ENCODE assay signal across 21 cellular contexts in the genomic region with DNA sequence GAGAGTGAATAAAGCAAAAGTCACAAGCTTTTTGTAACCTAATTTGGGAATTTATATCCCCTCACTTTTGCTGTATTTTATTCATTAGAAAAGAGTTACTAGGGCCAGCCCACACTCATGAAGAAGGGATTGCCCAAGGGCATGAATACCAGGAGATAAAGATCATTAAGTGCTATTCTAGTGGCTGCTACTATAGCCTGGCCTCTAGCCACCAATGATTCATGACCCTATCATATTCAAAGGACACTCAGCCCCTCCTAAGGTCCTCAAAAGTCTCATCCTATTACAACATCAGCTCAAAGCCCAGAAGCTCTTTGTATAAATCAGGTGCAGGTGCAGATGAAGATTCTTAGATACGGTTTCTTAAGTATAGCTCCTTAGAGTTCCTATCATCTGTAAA.
"Had no signal": no experiment of that assay in that cellular context is flagged by ENCODE, and none has a peak within 500 bp of the region (broad histone marks: within the 10 kb centered on the region; RNA-seq: fewer than 3 reads in every experiment).

No MANE protein-coding gene starts in this region.

- H3K4me3 Mint-ChIP-seq: activated CD8-positive, alpha-beta memory T cell treated with anti-CD3 and anti-CD28 coated beads, Interleukin-2, amount 10 ng/mL, durations not matched to agents 7 days and 5 days; activated T-cell treated with anti-CD3 and anti-CD28 coated beads, Interleukin-2, amount 50 U/mL, for 24 hours; immature natural killer cell; nephron; stimulated activated memory B cell treated with anti-CD40 and anti-IgM and Interleukin-4, amounts not matched to agents 10 μg/mL and 1 μg/mL and 100 μg/mL, for 72 hours; type B pancreatic cell had no signal

- H3K27ac ChIP-seq: brain microvascular endothelial cell, prostate gland, right lobe of liver, spleen had no signal

- DNase-seq: activated CD4-positive, alpha-beta T cell treated with anti-CD3 and anti-CD28 coated beads for 1 hour; activated CD4-positive, alpha-beta T cell treated with anti-CD3 and anti-CD28 coated beads, Interleukin-2, amount 50 U/mL, for 48 hours; activated CD8-positive, alpha-beta memory T cell treated with anti-CD3 and anti-CD28 coated beads, Interleukin-2, amount 10 ng/mL, durations not matched to agents 7 days and 5 days; activated effector memory CD4-positive, alpha-beta T cell treated with anti-CD3 and anti-CD28 coated beads, Interleukin-2, amount 50 U/mL, for 16 hours; activated T-cell treated with anti-CD3 and anti-CD28 coated beads, Interleukin-2, amount 50 U/mL, for 24 hours; amygdala; brain microvascular endothelial cell; dermis blood vessel endothelial cell; immature natural killer cell; occipital lobe; right lobe of liver; spleen; stimulated activated CD4-positive, alpha-beta T cell treated with anti-CD3 and anti-CD28 coated beads, Interleukin-1b, Interleukin-23, amount 100 ng/mL, for 48 hours; substantia nigra; T-helper 2 cell had no signal

- H3K36me3 ChIP-seq: brain microvascular endothelial cell, prostate gland, right lobe of liver, spleen had no signal

- H3K4me1 ChIP-seq: prostate gland, right lobe of liver, spleen had no signal

- ATAC-seq: activated CD8-positive, alpha-beta memory T cell treated with anti-CD3 and anti-CD28 coated beads, Interleukin-2, amount 10 ng/mL, durations not matched to agents 7 days and 5 days; activated naive CD4-positive, alpha-beta T cell treated with anti-CD3 and anti-CD28 coated beads, Interleukin-2, amount 50 U/mL, for 72 hours; left lobe of liver; right lobe of liver; stimulated activated memory B cell treated with anti-CD40 and anti-IgM and Interleukin-4, amounts not matched to agents 10 μg/mL and 1 μg/mL and 100 μg/mL, for 72 hours had no signal

- H3K36me3 Mint-ChIP-seq: activated CD8-positive, alpha-beta memory T cell treated with anti-CD3 and anti-CD28 coated beads, Interleukin-2, amount 10 ng/mL, durations not matched to agents 7 days and 5 days; activated naive CD4-positive, alpha-beta T cell treated with anti-CD3 and anti-CD28 coated beads, Interleukin-2, amount 50 U/mL, for 72 hours; immature natural killer cell; stimulated activated memory B cell treated with anti-CD40 and anti-IgM and Interleukin-4, amounts not matched to agents 10 μg/mL and 1 μg/mL and 100 μg/mL, for 72 hours; type B pancreatic cell had no signal

- H3K27me3 ChIP-seq: brain microvascular endothelial cell, right lobe of liver, spleen had no signal

- H3K9me3 ChIP-seq: prostate gland, right lobe of liver had no signal

- H3K9me3 Mint-ChIP-seq: type B pancreatic cell had no signal

- H3K27ac Mint-ChIP-seq: activated CD8-positive, alpha-beta memory T cell treated with anti-CD3 and anti-CD28 coated beads, Interleukin-2, amount 10 ng/mL, durations not matched to agents 7 days and 5 days; activated naive CD4-positive, alpha-beta T cell treated with anti-CD3 and anti-CD28 coated beads, Interleukin-2, amount 50 U/mL, for 72 hours; activated T-cell treated with anti-CD3 and anti-CD28 coated beads, Interleukin-2, amount 50 U/mL, for 24 hours; immature natural killer cell; nephron; stimulated activated memory B cell treated with anti-CD40 and anti-IgM and Interleukin-4, amounts not matched to agents 10 μg/mL and 1 μg/mL and 100 μg/mL, for 72 hours; type B pancreatic cell had no signal

- H3K27me3 Mint-ChIP-seq: activated CD8-positive, alpha-beta memory T cell treated with anti-CD3 and anti-CD28 coated beads, Interleukin-2, amount 10 ng/mL, durations not matched to agents 7 days and 5 days; activated T-cell treated with anti-CD3 and anti-CD28 coated beads, Interleukin-2, amount 50 U/mL, for 24 hours; stimulated activated memory B cell treated with anti-CD40 and anti-IgM and Interleukin-4, amounts not matched to agents 10 μg/mL and 1 μg/mL and 100 μg/mL, for 72 hours; type B pancreatic cell had no signal

- H3K4me1 Mint-ChIP-seq: activated CD8-positive, alpha-beta memory T cell treated with anti-CD3 and anti-CD28 coated beads, Interleukin-2, amount 10 ng/mL, durations not matched to agents 7 days and 5 days; immature natural killer cell; nephron; stimulated activated memory B cell treated with anti-CD40 and anti-IgM and Interleukin-4, amounts not matched to agents 10 μg/mL and 1 μg/mL and 100 μg/mL, for 72 hours had no signal

- H3K4me3 ChIP-seq: prostate gland, right lobe of liver, spleen had no signal
